19 cellular contexts compared by ENCODE assay signal in the genomic region with DNA sequence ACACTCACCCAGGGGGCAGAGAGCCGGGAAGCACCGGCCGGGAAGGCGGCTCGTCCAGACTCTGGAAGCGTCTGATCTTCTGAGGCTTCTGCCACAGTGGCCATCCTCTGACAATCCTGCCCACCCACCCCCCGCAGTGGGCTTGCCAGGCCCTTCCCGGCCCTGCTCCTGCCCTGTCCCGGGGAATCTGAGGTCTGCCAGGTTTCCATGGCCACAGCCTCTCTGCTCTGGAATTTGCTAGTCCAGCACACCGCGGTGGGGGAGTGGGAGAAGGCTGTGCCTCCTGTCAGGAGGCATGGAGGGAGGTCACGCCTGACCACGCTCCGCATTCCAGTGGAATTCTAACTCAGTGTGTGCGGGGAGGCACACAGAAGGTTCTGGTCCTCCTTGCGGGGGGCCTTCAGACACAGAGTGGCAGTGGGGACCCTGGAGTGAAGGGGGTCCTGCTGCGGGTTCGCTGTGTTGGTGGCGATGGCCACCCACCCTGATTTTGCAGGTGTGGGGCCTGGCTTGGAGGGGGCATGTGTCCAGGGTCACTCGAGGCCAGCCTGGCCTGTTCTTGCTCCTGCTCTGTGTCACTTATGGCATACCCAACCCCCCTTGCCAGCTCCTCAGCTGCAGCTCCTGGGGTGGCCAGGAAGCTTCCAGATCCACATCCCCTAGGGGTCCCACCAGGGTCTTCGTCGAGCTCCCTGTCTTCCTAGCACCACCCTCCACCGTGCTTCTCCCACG. TPM values are rescaled to one million over a fixed set of nuclear protein-coding genes. Genes with fewer than 3 reads are reported as not detected.
DNase-seq lines count a peak whose midpoint lies in the region; ATAC-seq and TF ChIP-seq lines count a peak whose summit lies in the region.
"Had no signal": no experiment of that assay in that cellular context is flagged by ENCODE, and none has a peak within 500 bp of the region (broad histone marks: within the 10 kb centered on the region; RNA-seq: fewer than 3 reads in every experiment).

No MANE protein-coding gene starts in this region.

- DNase-seq in BE2C (peak; percentile 4), astrocyte of the hippocampus (ENCODE audit: low read depth, low spot score) (peak; percentile 68), kidney tubule cell (ENCODE audit: low spot score) (peak; percentile 65), renal cortical epithelial cell (ENCODE audit: low read depth) (peak; percentile 40), middle frontal gyrus (ENCODE audit: extremely low spot score, low spot score) (no peak), cerebellar nuclear complex (lab: John Stamatoyannopoulos, UW) (no peak)
- DNase-seq: activated B cell treated with CpG ODN at 0.5 μM for 24 hours; foreskin keratinocyte; NCI-H1417; NCI-H446; SIG-M5; stimulated activated naive CD4-positive, alpha-beta T cell; T-helper 17 cell had no signal

- no peak overlapping the region for H3K4me3 ChIP-seq in BE2C (ENCODE audit: low read depth, low read length)
- H3K4me3 ChIP-seq: GM23338 had no signal

- TF ChIP-seq CTCF in BE2C (IDR thresholded peaks at IDR 0.05; ENCODE audit: low read depth, low read length): no peak

- no peaks in the 10 kb centered on the region for H3K9me3 ChIP-seq in BE2C

- ATAC-seq in GM19023 (IDR thresholded peaks at IDR 0.05; ENCODE audit: unreplicated experiment) (no peak), HG03159 (IDR thresholded peaks at IDR 0.05; ENCODE audit: unreplicated experiment) (no peak)
- ATAC-seq: foreskin keratinocyte, GM23338, T-helper 17 cell had no signal

- no peaks in the 10 kb centered on the region for H3K27me3 ChIP-seq in BE2C

- H3K36me3 ChIP-seq in BE2C: no peaks in the 10 kb centered on the region

- H3K4me1 ChIP-seq in BE2C: peaks cover 19% of the 10 kb centered on the region
- H3K4me1 ChIP-seq: foreskin keratinocyte had no signal

RNA-seq across cellular contexts. Expression of a gene that starts 55.6 kb away (rescaled TPM):
- polyA plus RNA-seq in BE2C (2012; ENCODE audit: insufficient read depth, insufficient read length, low read depth): 44.5 TPM
- total RNA-seq in renal cortical epithelial cell: 0.87 and 1.8 TPM in 2 replicates
- total RNA-seq: activated B cell treated with CpG ODN at 0.5 μM for 24 hours; activated CD8-positive, alpha-beta memory T cell treated with anti-CD3 and anti-CD28 coated beads for 36 hours; activated T-helper 2 cell treated with anti-CD3 and anti-CD28 coated beads, Interferon-gamma antibody, Interleukin-2, Interleukin-4, amounts not matched to agents 10 μg/mL and 5 μg/mL and 100 μg/mL, durations not matched to agents 14 hours and 24 hours and 36 hours; T-helper 17 cell had no signal
- polyA plus RNA-seq: AG04450 had no signal

Comparison
In these comparisons a context has a peak if more than half of its experiments do, and no peak if none do; other contexts are left out.
1. DNase-seq: peak in BE2C (single experiment), astrocyte of the hippocampus (single experiment), kidney tubule cell (single experiment) and renal cortical epithelial cell (single experiment); none in middle frontal gyrus (single experiment) and cerebellar nuclear complex (0 of 2).